Comparison of ENCODE assay signal across 20 cellular contexts in genomic region chr22:26354707-26355106, GRCh38.
DNase-seq lines count a peak whose midpoint lies in the region; ATAC-seq and TF ChIP-seq lines count a peak whose summit lies in the region.
"Had no signal": no experiment of that assay in that cellular context is flagged by ENCODE, and none has a peak within 500 bp of the region (broad histone marks: within the 10 kb centered on the region; RNA-seq: fewer than 3 reads in every experiment).

No MANE protein-coding gene starts in this region.

- H3K36me3 ChIP-seq in neuronal stem cell (replicated peaks in 1 of 2; ENCODE audit: control insufficient read depth in 2 of 2, insufficient read depth in 2 of 2, low read length in 2 of 2) (no peaks in the 10 kb centered on the region), OCI-LY7 (ENCODE audit: insufficient read depth, low read length) (no peaks in the 10 kb centered on the region)
- H3K36me3 ChIP-seq: BE2C; BLaER1 treated with 17β-estradiol and CSF1 and Interleukin-3, amounts not matched to agents 10 nM and 100 nM had no signal

- H3K9me3 ChIP-seq in neuronal stem cell (replicated peaks in 1 of 2; ENCODE audit: control insufficient read depth in 2 of 2, insufficient read depth in 1 of 2, low read depth in 1 of 2, low read length in 2 of 2) (no peaks in the 10 kb centered on the region), OCI-LY7 (ENCODE audit: low read length) (no peaks in the 10 kb centered on the region)
- H3K9me3 ChIP-seq: A549; BE2C; BLaER1 treated with 17β-estradiol and CSF1 and Interleukin-3, amounts not matched to agents 10 nM and 100 nM had no signal

- no peak overlapping the region for H2AK5ac ChIP-seq in neuronal stem cell (ENCODE audit: low read depth, low read length)

- POLR2A ChIA-PET in OCI-LY7 (lab: Charles Lee), result interaction anchor here (0.6 to 0.7 kb wide), 2 partner anchors 8 to 33 kb away, joined by 3 read pairs; no protein-coding TSS in a partner anchor

- WGBS in neuronal stem cell (ENCODE audit: extremely low coverage in 2 of 2, insufficient read length in 2 of 2, insufficient replicate concordance in 1 of 2), 2 donors, result no CpG with 5 or more reads among the region's 20 CpGs

- H4K8ac ChIP-seq in neuronal stem cell (ENCODE audit: low read depth, low read length), result no peak overlapping the region

- H2BK5ac ChIP-seq in neuronal stem cell (ENCODE audit: low read length), result no peak overlapping the region

- H4K91ac ChIP-seq in neuronal stem cell (ENCODE audit: low read depth, low read length, poor library complexity), result no peak overlapping the region

- H3K36me3 Mint-ChIP-seq in brain (peaks cover 28% of the 10 kb centered on the region), glutamatergic neuron (ENCODE audit: unreplicated experiment) (peaks cover 16% of the 10 kb centered on the region)
- H3K36me3 Mint-ChIP-seq: CD14-positive monocyte; CD8-positive, alpha-beta memory T cell had no signal

- no peak overlapping the region for H3K4ac ChIP-seq in neuronal stem cell (ENCODE audit: low read length)

- no peak overlapping the region for H3K14ac ChIP-seq in neuronal stem cell (ENCODE audit: low read length)

- no peak for TF ChIP-seq CTCF in brain (conservative IDR thresholded peaks at IDR 0.05)
- TF ChIP-seq CTCF in glutamatergic neuron (IDR thresholded peaks at IDR 0.05; ENCODE audit: partially characterized antibody, unreplicated experiment), result no peak
- no peak for TF ChIP-seq CTCF in OCI-LY7 (conservative IDR thresholded peaks at IDR 0.05; ENCODE audit: low read length)

- H3K79me1 ChIP-seq in neuronal stem cell (ENCODE audit: low read depth, low read length), result no peaks in the 10 kb centered on the region

- H3K9me3 Mint-ChIP-seq in brain (no peaks in the 10 kb centered on the region), glutamatergic neuron (ENCODE audit: unreplicated experiment) (peaks cover 6% of the 10 kb centered on the region)
- H3K9me3 Mint-ChIP-seq: CD4-positive, alpha-beta T cell; CD8-positive, alpha-beta memory T cell; H9 had no signal

- no TSS peak for BruUV-seq in OCI-LY7 (replicated peaks; lab: Mats Ljungman, UMichigan)

- peaks cover 2% of the 10 kb centered on the region for H3K27me3 Mint-ChIP-seq in brain
- H3K27me3 Mint-ChIP-seq in glutamatergic neuron (ENCODE audit: unreplicated experiment), result no peaks in the 10 kb centered on the region

- H3K27ac ChIP-seq in neuronal stem cell (replicated peaks; ENCODE audit: low read length) (no peak overlapping the region), OCI-LY7 (ENCODE audit: low read depth, low read length, poor library complexity, severe bottlenecking) (no peak overlapping the region)
- H3K27ac ChIP-seq: A549; BLaER1 treated with 17β-estradiol and CSF1 and Interleukin-3, amounts not matched to agents 10 nM and 100 nM had no signal

- H4K20me1 ChIP-seq in OCI-LY7 (ENCODE audit: insufficient read depth, low read length), result no peaks in the 10 kb centered on the region
- H4K20me1 ChIP-seq: BLaER1 treated with 17β-estradiol and CSF1 and Interleukin-3, amounts not matched to agents 10 nM and 100 nM had no signal

- H3K9ac ChIP-seq in neuronal stem cell (ENCODE audit: low read depth, low read length, poor library complexity), result peak overlapping the region; percentile 47
- H3K9ac ChIP-seq: BLaER1 treated with 17β-estradiol and CSF1 and Interleukin-3, amounts not matched to agents 10 nM and 100 nM had no signal

- no peaks in the 10 kb centered on the region for H3K9me2 ChIP-seq in OCI-LY7 (ENCODE audit: insufficient read depth, low read length)

- no peaks in the 10 kb centered on the region for H3K4me1 ChIP-seq in neuronal stem cell (ENCODE audit: control insufficient read depth in 2 of 2, insufficient read depth in 1 of 2, low read depth in 1 of 2, low read length in 2 of 2)
- no peaks in the 10 kb centered on the region for H3K4me1 ChIP-seq in OCI-LY7 (ENCODE audit: insufficient read depth, low read length, poor library complexity, severe bottlenecking)
- H3K4me1 ChIP-seq: A549, BE2C had no signal

- no peaks in the 10 kb centered on the region for H3K4me1 Mint-ChIP-seq in brain
- peaks cover 14% of the 10 kb centered on the region for H3K4me1 Mint-ChIP-seq in glutamatergic neuron (ENCODE audit: low read depth, unreplicated experiment)
- H3K4me1 Mint-ChIP-seq: CD14-positive monocyte; CD8-positive, alpha-beta memory T cell had no signal

- H3K4me2 ChIP-seq in neuronal stem cell (ENCODE audit: insufficient read depth, low read length, poor library complexity, severe bottlenecking), result no peak overlapping the region
- H3K4me2 ChIP-seq in OCI-LY7 (ENCODE audit: low read length), result no peak overlapping the region
- H3K4me2 ChIP-seq: A549; BLaER1 treated with 17β-estradiol and CSF1 and Interleukin-3, amounts not matched to agents 10 nM and 100 nM had no signal

- H3K4me3 ChIP-seq in neuronal stem cell (ENCODE audit: low read length in 2 of 2) (no peak overlapping the region), OCI-LY7 (ENCODE audit: low read depth, low read length, poor library complexity, severe bottlenecking) (no peak overlapping the region)
- H3K4me3 ChIP-seq: A549; BLaER1 treated with 17β-estradiol and CSF1 and Interleukin-3, amounts not matched to agents 10 nM and 100 nM had no signal

- no peak overlapping the region for H3K4me3 Mint-ChIP-seq in brain
- no peak overlapping the region for H3K4me3 Mint-ChIP-seq in glutamatergic neuron (ENCODE audit: unreplicated experiment)
- H3K4me3 Mint-ChIP-seq: CD14-positive monocyte; CD4-positive, alpha-beta T cell; CD8-positive, alpha-beta memory T cell; H9 had no signal

- H3K79me2 ChIP-seq in OCI-LY7 (ENCODE audit: insufficient read depth, low read depth, low read length), result no peaks in the 10 kb centered on the region

- H3K18ac ChIP-seq in neuronal stem cell (ENCODE audit: low read length), result no peak overlapping the region

- no peaks in the 10 kb centered on the region for H3K27me3 ChIP-seq in neuronal stem cell (ENCODE audit: control insufficient read depth in 3 of 3, insufficient read depth in 3 of 3, low read depth in 1 of 3, low read length in 3 of 3)
- H3K27me3 ChIP-seq: BE2C; BLaER1 treated with 17β-estradiol and CSF1 and Interleukin-3, amounts not matched to agents 10 nM and 100 nM had no signal

- intact Hi-C loops in OCI-LY7 (cut with micrococcal nuclease; ENCODE audit: unreplicated experiment), result no loop called here

- H2AFZ ChIP-seq in neuronal stem cell (ENCODE audit: low read length), result no peak overlapping the region
- H2AFZ ChIP-seq in OCI-LY7 (ENCODE audit: low read length), result no peak overlapping the region

- no peak for DNase-seq in glutamatergic neuron
- no peak for DNase-seq in neuronal stem cell (ENCODE audit: low spot score)
- DNase-seq in OCI-LY7 (ENCODE audit: low spot score), result no peak
- no peak for DNase-seq in occipital lobe (lab: John Stamatoyannopoulos, UW)
- DNase-seq: 8988T; ACHN; AML-193; BE2C; CD4-positive, alpha-beta T cell; CD8-positive, alpha-beta memory T cell; DMS53; DMS79 treated with DMSO at 0.1 percent for 48 hours; GF-D8; H9 had no signal

- no peak overlapping the region for H3K23ac ChIP-seq in neuronal stem cell (ENCODE audit: low read depth, low read length, poor library complexity)

- ATAC-seq in HG02623 (IDR thresholded peaks at IDR 0.05; ENCODE audit: unreplicated experiment), result no peak
- ATAC-seq: A549, HCT116 had no signal

- CTCF ChIA-PET in OCI-LY7 (lab: Charles Lee; ENCODE audit: unreplicated experiment), result no interaction called here

- H2BK12ac ChIP-seq in neuronal stem cell (ENCODE audit: low read length), result no peak overlapping the region

- H2BK15ac ChIP-seq in neuronal stem cell (ENCODE audit: low read length), result no peak overlapping the region

- H3K27ac Mint-ChIP-seq in brain (peak overlapping the region in 3 of 5 experiments; percentile 21 to 60 (median 56)), glutamatergic neuron (ENCODE audit: unreplicated experiment) (peak overlapping the region; percentile 44)
- H3K27ac Mint-ChIP-seq: CD4-positive, alpha-beta T cell; CD8-positive, alpha-beta memory T cell; H9 had no signal

- no peak overlapping the region for H2BK120ac ChIP-seq in neuronal stem cell (ENCODE audit: low read depth, low read length)
